In genomic region chr5:161863259-161863658, GRCh38 we compare ENCODE assay signal across 11 cellular contexts. TPM values are rescaled to one million over a fixed set of nuclear protein-coding genes. Genes with fewer than 3 reads are reported as not detected.
"Had no signal": no experiment of that assay in that cellular context is flagged by ENCODE, and none has a peak within 500 bp of the region (broad histone marks: within the 10 kb centered on the region; RNA-seq: fewer than 3 reads in every experiment).

No MANE protein-coding gene starts in this region.

- H3K4me1 ChIP-seq: HAP-1 had no signal

- H3K27ac Mint-ChIP-seq: GM23338, HFFc6 had no signal

- H2AFZ ChIP-seq: GM23248, GM23338 had no signal

- H3K9ac ChIP-seq: GM23248 had no signal

- H3K4me1 Mint-ChIP-seq: H9 had no signal

- ATAC-seq: GM23338, HCT116 had no signal

- DNase-seq: GM23248, GOT3, H7, H9, HCEC 1CT, HFFc6 had no signal

- H3K36me3 ChIP-seq: HAP-1 had no signal

- FAIRE-seq: H1, H54 had no signal

- H3K27ac ChIP-seq: GM23248 had no signal

- H3K9me3 Mint-ChIP-seq: GM23338, H9 had no signal

- H3K4me2 ChIP-seq: GM23338 had no signal

- H3K4me3 ChIP-seq: GM23248, GM23338, HAP-1 had no signal

- H3K9me3 ChIP-seq: HAP-1 had no signal

- H3K4me3 Mint-ChIP-seq: GM23338, H9, HFFc6 had no signal

RNA-seq across cellular contexts. Expression of gene GABRA1, which starts 15.3 kb away (rescaled TPM):
- total RNA-seq: GM23248, H9, HFFc6 had no signal
- polyA plus RNA-seq: GM23248 had no signal
